In genomic region chr3:51722362-51722761, GRCh38 we compare ENCODE assay signal across 1 cellular context.
TF ChIP-seq lines count a peak whose summit lies in the region.

No MANE protein-coding gene starts in this region.

TF ChIP-seq in GM23338, 12 proteins besides CTCF, POLR2A, EP300 and RAD21 (continued from another document):
- TF ChIP-seq ZNF462 (CRISPR knock-in tag; IDR thresholded peaks at IDR 0.05) (no peak), JUNB (IDR thresholded peaks at IDR 0.05; ENCODE audit: unreplicated experiment) (no peak), CREB1 (CRISPR knock-in tag; IDR thresholded peaks at IDR 0.05; ENCODE audit: low read depth) (peak; percentile 49; the same call in 1 of the 2 replicates)
